ENCODE assay signal across 8 cellular contexts in the genomic region with DNA sequence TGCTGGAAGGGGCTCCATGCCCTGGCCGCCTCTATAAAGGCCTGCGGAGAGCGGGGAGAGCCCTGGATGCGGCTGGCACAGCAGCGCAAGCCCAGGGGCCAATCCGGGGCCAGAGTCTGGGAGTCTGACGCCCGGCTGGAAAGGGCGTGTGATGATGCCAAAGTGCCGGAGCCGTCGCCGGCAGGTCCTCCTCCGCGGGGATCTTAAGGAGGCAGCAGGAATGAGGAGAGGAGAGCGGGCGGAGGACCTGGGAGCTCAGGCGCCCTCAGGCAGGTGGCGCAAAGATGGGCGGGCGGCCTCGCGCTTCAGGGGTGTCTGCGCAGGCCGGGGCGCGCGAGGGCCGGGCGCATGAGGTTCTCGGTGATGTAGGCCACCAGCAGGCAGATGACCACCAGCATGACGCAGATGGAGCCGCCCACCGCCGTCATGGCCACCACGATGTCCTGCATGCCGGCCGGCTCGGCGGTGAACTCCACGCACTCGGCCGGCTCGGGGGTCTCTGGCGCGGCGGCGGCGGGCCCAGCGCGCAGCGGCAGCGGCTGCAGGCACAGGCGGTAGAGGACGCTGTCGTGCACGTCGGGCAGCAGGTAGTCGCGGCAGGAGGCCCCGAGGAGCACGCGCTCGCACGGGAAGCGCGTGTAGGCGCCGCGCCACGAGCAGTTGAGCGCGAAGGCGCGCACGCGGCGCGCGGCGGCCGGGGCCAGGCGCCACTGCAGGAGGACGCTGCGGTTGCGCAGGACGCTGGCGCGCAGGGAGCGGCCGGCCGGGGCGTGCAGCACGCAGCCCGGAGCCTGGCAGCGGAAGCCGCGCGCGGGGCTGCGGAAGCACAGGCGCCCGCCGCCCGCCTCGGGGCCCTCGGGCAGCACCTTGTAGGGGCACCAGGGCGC. TPM values are rescaled to one million over a fixed set of nuclear protein-coding genes. Genes with fewer than 3 reads are reported as not detected.
A peak's percentile ranks its signal among the peaks of the same experiment; 100 is the strongest.
DNase-seq lines count a peak whose midpoint lies in the region; FAIRE-seq and TF ChIP-seq lines count a peak whose summit lies in the region.

No MANE protein-coding gene starts in this region.

- H3K4me3 ChIP-seq in CD8-positive, alpha-beta memory T cell (ENCODE audit: low read length), result no peak overlapping the region
- H3K4me3 ChIP-seq in left ventricle myocardium inferior (peak overlapping the region; percentile 56), kidney (ENCODE audit: low read length in 2 of 2) (no peak overlapping the region)

- H3K36me3 Mint-ChIP-seq in CD8-positive, alpha-beta memory T cell, result no peaks in the 10 kb centered on the region
- no peaks in the 10 kb centered on the region for H3K36me3 Mint-ChIP-seq in IgD-negative memory B cell

- no peaks in the 10 kb centered on the region for H3K9me3 ChIP-seq in CD8-positive, alpha-beta memory T cell (ENCODE audit: low read length)
- H3K9me3 ChIP-seq in left ventricle myocardium inferior (replicated peaks) (no peaks in the 10 kb centered on the region), kidney (ENCODE audit: control insufficient read depth in 1 of 2, low read length in 2 of 2) (no peaks in the 10 kb centered on the region)

- H3K4me3 Mint-ChIP-seq in CD8-positive, alpha-beta memory T cell, result peak overlapping the region; percentile 26 to 89 (median 71)
- H3K4me3 Mint-ChIP-seq in IgD-negative memory B cell, result peak overlapping the region; percentile 75 to 87 (median 79)

- no peaks in the 10 kb centered on the region for H3K27me3 ChIP-seq in CD8-positive, alpha-beta memory T cell (ENCODE audit: insufficient read depth, low read length, poor library complexity, severe bottlenecking)
- peaks cover 76% of the 10 kb centered on the region for H3K27me3 ChIP-seq in left ventricle myocardium inferior (ENCODE audit: low read depth)

- DNase-seq in CD8-positive, alpha-beta memory T cell, result peak in 2 of 5 donors; percentile 30 to 40
- peak; percentile 71 for DNase-seq in activated effector memory CD4-positive, alpha-beta T cell treated with anti-CD3 and anti-CD28 coated beads, Interleukin-2, amount 50 U/mL, for 16 hours
- no peak for DNase-seq in left ventricle myocardium inferior
- DNase-seq in stimulated activated CD4-positive, alpha-beta T cell treated with anti-CD3 and anti-CD28 coated beads, Interleukin-4, amount 100 ng/mL, for 1 hour, result peak; percentile 27
- no peak for DNase-seq in UCSD-AML1 (lab: John Stamatoyannopoulos, UW; ENCODE audit: unreplicated experiment)
- DNase-seq in kidney, result no peak
- DNase-seq in NCI-H1436 treated with DMSO at 0.1 percent for 48 hours (lab: John Stamatoyannopoulos, UW), result no peak

- H3K27me3 Mint-ChIP-seq in CD8-positive, alpha-beta memory T cell, result peaks cover 0 to 9% of the 10 kb centered on the region in 2 donors
- peaks cover 12% of the 10 kb centered on the region for H3K27me3 Mint-ChIP-seq in IgD-negative memory B cell

- H3K36me3 ChIP-seq in CD8-positive, alpha-beta memory T cell (ENCODE audit: insufficient read depth, low read length), result no peaks in the 10 kb centered on the region
- H3K36me3 ChIP-seq in left ventricle myocardium inferior (no peaks in the 10 kb centered on the region), kidney (ENCODE audit: control insufficient read depth in 1 of 2, insufficient read depth in 2 of 2, low read length in 2 of 2) (no peaks in the 10 kb centered on the region)

- intact Hi-C loops in left ventricle myocardium inferior (cut with micrococcal nuclease), result no loop called here
- intact Hi-C loops in kidney (cut with DNase I), result no loop called here

- H3K9ac ChIP-seq in kidney (ENCODE audit: low read length in 2 of 2), result no peak overlapping the region

- POLR2A ChIA-PET in CD8-positive, alpha-beta memory T cell (lab: Charles Lee), result no interaction called here

- CTCF ChIA-PET in CD8-positive, alpha-beta memory T cell (lab: Charles Lee), result interaction anchor here (1.1 kb wide), 1 partner anchor 16 kb away, joined by 3 read pairs; no protein-coding TSS in a partner anchor

- H3K27ac Mint-ChIP-seq in CD8-positive, alpha-beta memory T cell, result peak overlapping the region in 1 of 8 donors; percentile 76
- peak overlapping the region in 1 of 3 donors; percentile 70 for H3K27ac Mint-ChIP-seq in IgD-negative memory B cell

- no peak for FAIRE-seq in kidney (lab: Jason Lieb, UNC)

- no peaks in the 10 kb centered on the region for H3K9me3 Mint-ChIP-seq in CD8-positive, alpha-beta memory T cell
- peaks cover 0 to 1% (median 0%) of the 10 kb centered on the region in 3 donors for H3K9me3 Mint-ChIP-seq in IgD-negative memory B cell

- peaks cover 6% of the 10 kb centered on the region for H3K4me1 ChIP-seq in CD8-positive, alpha-beta memory T cell (ENCODE audit: insufficient read depth, low read length)
- H3K4me1 ChIP-seq in left ventricle myocardium inferior (peaks cover 27% of the 10 kb centered on the region), kidney (ENCODE audit: control insufficient read depth in 1 of 2, insufficient read depth in 1 of 2, low read depth in 1 of 2, low read length in 2 of 2) (peaks cover 0 to 17% of the 10 kb centered on the region in 2 donors)

- H3K4me1 Mint-ChIP-seq in CD8-positive, alpha-beta memory T cell, result peaks cover 0 to 6% (median 0%) of the 10 kb centered on the region in 3 donors
- H3K4me1 Mint-ChIP-seq in IgD-negative memory B cell, result peaks cover 9 to 16% (median 10%) of the 10 kb centered on the region in 3 donors

- H3K27ac ChIP-seq in CD8-positive, alpha-beta memory T cell (ENCODE audit: low read depth, low read length), result no peak overlapping the region
- H3K27ac ChIP-seq in left ventricle myocardium inferior (replicated peaks) (no peak overlapping the region), kidney (ENCODE audit: low read depth in 2 of 2, low read length in 2 of 2) (no peak overlapping the region)

- no peak for TF ChIP-seq CTCF in left ventricle myocardium inferior (IDR thresholded peaks at IDR 0.05; ENCODE audit: borderline replicate concordance)
- TF ChIP-seq CTCF in kidney (IDR thresholded peaks at IDR 0.05; ENCODE audit: borderline replicate concordance, extremely low read depth, insufficient read depth), result no peak

RNA-seq across cellular contexts. Expression of a gene that starts 0.7 kb away (rescaled TPM):
- 1 to 10 TPM; 2.9 to 3.1 TPM for total RNA-seq in CD8-positive, alpha-beta memory T cell
- polyA plus RNA-seq in CD8-positive, alpha-beta memory T cell, result 1.1 TPM
- polyA plus RNA-seq in IgD-negative memory B cell (not detected), kidney (ENCODE audit: insufficient read depth, low read depth, low replicate concordance) (18.2 TPM)
- total RNA-seq in left ventricle myocardium inferior (3.6 TPM), kidney (2.6 TPM)

RNA-seq across cellular contexts. Expression of a gene that starts 16.0 kb away (rescaled TPM):
- total RNA-seq in CD8-positive, alpha-beta memory T cell, result 10 to 100 TPM; 45.7 to 46.6 TPM
- 40.4 TPM for polyA plus RNA-seq in CD8-positive, alpha-beta memory T cell
- 22.4 TPM for polyA plus RNA-seq in IgD-negative memory B cell
- 129 TPM for total RNA-seq in left ventricle myocardium inferior
- 61.6 TPM for total RNA-seq in kidney
- 35.6 TPM for polyA plus RNA-seq in kidney (ENCODE audit: insufficient read depth, low read depth, low replicate concordance)

RNA-seq across cellular contexts. Expression of a gene that starts 24.6 kb away (rescaled TPM):
- total RNA-seq in CD8-positive, alpha-beta memory T cell, result 100 to 1,000 TPM; 123 to 128 TPM
- polyA plus RNA-seq in CD8-positive, alpha-beta memory T cell, result 231 TPM
- polyA plus RNA-seq in IgD-negative memory B cell (176 TPM), kidney (ENCODE audit: insufficient read depth, low read depth, low replicate concordance) (143 TPM)
- total RNA-seq in left ventricle myocardium inferior (104 TPM), kidney (102 TPM)

RNA-seq across cellular contexts. Expression of a gene that starts 32.7 kb away (rescaled TPM):
- 1 to 10 TPM; 2.1 to 2.9 TPM for total RNA-seq in CD8-positive, alpha-beta memory T cell
- polyA plus RNA-seq in CD8-positive, alpha-beta memory T cell, result 3.4 TPM
- 0.93 TPM for polyA plus RNA-seq in IgD-negative memory B cell
- total RNA-seq in left ventricle myocardium inferior, result 93.8 TPM
- total RNA-seq in kidney, result 7.1 TPM
- polyA plus RNA-seq in kidney (ENCODE audit: insufficient read depth, low read depth, low replicate concordance), result 4.0 TPM

RNA-seq across cellular contexts. Expression of a gene that starts 58.8 kb away (rescaled TPM):
- total RNA-seq in CD8-positive, alpha-beta memory T cell, result under 1 TPM; 0.33 to 0.59 TPM
- polyA plus RNA-seq in CD8-positive, alpha-beta memory T cell, result not detected
- polyA plus RNA-seq in IgD-negative memory B cell, result not detected
- total RNA-seq in left ventricle myocardium inferior, result 7.2 TPM
- 1.9 TPM for total RNA-seq in kidney
- 1.7 TPM for polyA plus RNA-seq in kidney (ENCODE audit: insufficient read depth, low read depth, low replicate concordance)

Comparison
In these comparisons a context has a peak if more than half of its experiments do, and no peak if none do; other contexts are left out.
1. DNase-seq: peak in activated effector memory CD4-positive, alpha-beta T cell treated with anti-CD3 and anti-CD28 coated beads, Interleukin-2, amount 50 U/mL, for 16 hours (single experiment) and stimulated activated CD4-positive, alpha-beta T cell treated with anti-CD3 and anti-CD28 coated beads, Interleukin-4, amount 100 ng/mL, for 1 hour (single experiment); none in left ventricle myocardium inferior (single experiment), UCSD-AML1 (single experiment), kidney (single experiment) and NCI-H1436 treated with DMSO at 0.1 percent for 48 hours (single experiment).